In the genomic region with DNA sequence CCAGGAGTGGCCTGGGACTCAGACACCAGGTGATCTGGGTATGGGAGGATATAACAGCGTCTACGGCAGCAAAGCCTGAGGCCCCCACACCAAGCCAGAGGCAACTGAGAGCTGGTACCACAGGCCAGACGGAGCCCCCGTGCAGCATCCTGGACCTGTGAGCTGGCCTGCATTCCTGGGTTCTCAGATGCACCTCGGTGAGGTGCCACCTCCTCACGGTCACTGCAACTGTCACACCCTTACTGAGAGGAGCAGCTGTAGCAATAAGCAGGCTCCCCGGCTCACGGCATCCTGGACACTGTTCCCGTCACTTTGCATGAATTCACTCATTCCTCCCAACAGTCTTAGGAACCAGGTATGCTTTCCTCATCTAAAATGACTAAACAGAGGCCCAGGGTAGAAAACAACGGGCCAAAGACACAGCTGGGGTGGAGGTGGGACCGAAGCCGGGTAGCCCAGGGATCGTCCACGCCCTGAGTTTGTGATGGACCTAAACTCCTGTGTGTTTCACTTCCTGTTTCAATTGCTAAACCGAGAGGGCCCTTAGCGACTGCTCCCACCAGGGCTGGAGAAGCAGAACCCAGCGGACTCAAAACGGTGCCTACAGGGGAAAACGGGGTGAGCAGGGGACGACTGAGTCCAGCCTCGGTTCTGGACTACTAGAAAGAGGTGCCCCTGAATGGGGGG, we compare ENCODE assay signal across 9 cellular contexts.
DNase-seq lines count a peak whose midpoint lies in the region; ATAC-seq and TF ChIP-seq lines count a peak whose summit lies in the region.
"Had no signal": no experiment of that assay in that cellular context is flagged by ENCODE, and none has a peak within 500 bp of the region (broad histone marks: within the 10 kb centered on the region; RNA-seq: fewer than 3 reads in every experiment).

No MANE protein-coding gene starts in this region.

- ATAC-seq in HG03565 (IDR thresholded peaks at IDR 0.05; ENCODE audit: unreplicated experiment) (peak; percentile 21), HG03460 (IDR thresholded peaks at IDR 0.05; ENCODE audit: unreplicated experiment) (no peak)

- TF ChIP-seq EP300 in ovary (IDR thresholded peaks at IDR 0.05): no peak

- H3K4me1 ChIP-seq in ovary (ENCODE audit: insufficient read depth): peaks cover 55% of the 10 kb centered on the region

- H3K36me3 ChIP-seq in GM06990 (ENCODE audit: control insufficient read depth, insufficient read depth, low read length): no peaks in the 10 kb centered on the region
- no peaks in the 10 kb centered on the region for H3K36me3 ChIP-seq in ovary

- DNase-seq in GM06990 (ENCODE audit: extremely low read depth, insufficient read length): peak; percentile 79
- DNase-seq in ovary: peak in 2 of 5 donors; percentile 28 to 48
- DNase-seq in T-helper 2 cell: no peak
- DNase-seq in stimulated activated CD4-positive, alpha-beta T cell treated with anti-CD3 and anti-CD28 coated beads, Interleukin-4, amount 100 ng/mL, for 1 hour: no peak
- DNase-seq in NCI-H82 (lab: John Stamatoyannopoulos, UW): no peak

- no peak for TF ChIP-seq POLR2A in ovary (IDR thresholded peaks at IDR 0.05)

- TF ChIP-seq CTCF in GM06990 (IDR thresholded peaks at IDR 0.05; ENCODE audit: insufficient read depth, low read length, poor library complexity, severe bottlenecking) (no peak), ovary (IDR thresholded peaks at IDR 0.05) (no peak)

- H3K27me3 ChIP-seq in GM06990 (replicated peaks; ENCODE audit: control insufficient read depth, insufficient read depth, low read length) (peaks cover 4% of the 10 kb centered on the region; the same call in 1 of the 2 replicates), ovary (no peaks in the 10 kb centered on the region)

- H3K27ac ChIP-seq in cingulate gyrus (ENCODE audit: low read depth, low read length) (peak overlapping the region; percentile 94), ovary (peak overlapping the region; percentile 84)
- H3K27ac ChIP-seq: HL-60 had no signal

- intact Hi-C loops in ovary (cut with DNase I): loop anchor here in 3 of 4 donors (2.0 to 10.0 kb wide), 5 partner anchors 71 to 527 kb away; no protein-coding TSS in a partner anchor

- no peaks in the 10 kb centered on the region for H3K9me3 ChIP-seq in ovary

- 63 to 68% (median 64%) methylated on average over 21 of the region's 21 CpGs for WGBS in ovary, 3 donors

- H3K4me3 ChIP-seq in GM06990 (replicated peaks; ENCODE audit: low read depth, low read length) (no peak overlapping the region), ovary (no peak overlapping the region)
